In genomic region chr10:101011517-101012423, GRCh38 we compare ENCODE assay signal across 4 cellular contexts. TPM values are rescaled to one million over a fixed set of nuclear protein-coding genes. Genes with fewer than 3 reads are reported as not detected.
A peak's percentile ranks its signal among the peaks of the same experiment; 100 is the strongest.
DNase-seq lines count a peak whose midpoint lies in the region; ATAC-seq and TF ChIP-seq lines count a peak whose summit lies in the region.

No MANE protein-coding gene starts in this region.

- H3K27me3 ChIP-seq in H7 (ENCODE audit: control insufficient read depth, insufficient read depth, low read length): peaks cover 6% of the 10 kb centered on the region

- DNase-seq in H7 (peak; percentile 89), fibroblast of pulmonary artery (ENCODE audit: low read depth) (no peak), NCI-H345 (lab: John Stamatoyannopoulos, UW) (no peak), omental fat pad (ENCODE audit: low spot score) (no peak)

- TF ChIP-seq CTCF in fibroblast of pulmonary artery (IDR thresholded peaks at IDR 0.05; ENCODE audit: low read length, missing control alignments) (peak; percentile 51), omental fat pad (IDR thresholded peaks at IDR 0.05) (no peak)

- no peak for ATAC-seq in omental fat pad (ENCODE audit: low FRiP score)

- H3K4me3 ChIP-seq in H7 (ENCODE audit: insufficient read depth, low read depth, low read length): no peak overlapping the region
- no peak overlapping the region for H3K4me3 ChIP-seq in fibroblast of pulmonary artery (replicated peaks; ENCODE audit: low read depth, low read length)

- no peaks in the 10 kb centered on the region; the same call in 1 of the 2 replicates for H3K36me3 ChIP-seq in H7 (replicated peaks; ENCODE audit: control insufficient read depth, insufficient read depth, low read length)

RNA-seq across cellular contexts. Expression of gene LZTS2, which starts 12.2 kb away (rescaled TPM):
- total RNA-seq in H7 (2014; rRNA removed; shearing (Covaris generic)): 107 and 108 TPM in 2 replicates
- 10 to 100 TPM; 59.4 to 98.0 (median 72.6) TPM for total RNA-seq in omental fat pad

RNA-seq across cellular contexts. Expression of gene PDZD7, which starts 19.2 kb away (rescaled TPM):
- 2.3 and 5.1 TPM in 2 replicates for total RNA-seq in H7 (2014; rRNA removed; shearing (Covaris generic))
- total RNA-seq in omental fat pad: 1 to 10 TPM in 1 of 4 donors, under 1 TPM in 3; 0.12 to 3.3 (median 0.30) TPM

RNA-seq across cellular contexts. Expression of gene SFXN3, which starts 19.3 kb away (rescaled TPM):
- 4.1 and 5.6 TPM in 2 replicates for total RNA-seq in H7 (2014; rRNA removed; shearing (Covaris generic))
- total RNA-seq in omental fat pad: 10 to 100 TPM; 54.8 to 97.3 (median 71.2) TPM

RNA-seq across cellular contexts. Expression of gene TWNK, which starts 24.4 kb away (rescaled TPM):
- 16.0 and 19.2 TPM in 2 replicates for total RNA-seq in H7 (2014; rRNA removed; shearing (Covaris generic))
- total RNA-seq in omental fat pad: 10 to 100 TPM in 1 of 4 donors, 1 to 10 TPM in 3; 4.6 to 20.8 (median 6.9) TPM

RNA-seq across cellular contexts. Expression of gene MRPL43, which starts 24.5 kb away (rescaled TPM):
- total RNA-seq in H7 (2014; rRNA removed; shearing (Covaris generic)): 106 and 107 TPM in 2 replicates
- total RNA-seq in omental fat pad: 10 to 100 TPM; 59.7 to 97.0 (median 79.3) TPM
